In the genomic region with DNA sequence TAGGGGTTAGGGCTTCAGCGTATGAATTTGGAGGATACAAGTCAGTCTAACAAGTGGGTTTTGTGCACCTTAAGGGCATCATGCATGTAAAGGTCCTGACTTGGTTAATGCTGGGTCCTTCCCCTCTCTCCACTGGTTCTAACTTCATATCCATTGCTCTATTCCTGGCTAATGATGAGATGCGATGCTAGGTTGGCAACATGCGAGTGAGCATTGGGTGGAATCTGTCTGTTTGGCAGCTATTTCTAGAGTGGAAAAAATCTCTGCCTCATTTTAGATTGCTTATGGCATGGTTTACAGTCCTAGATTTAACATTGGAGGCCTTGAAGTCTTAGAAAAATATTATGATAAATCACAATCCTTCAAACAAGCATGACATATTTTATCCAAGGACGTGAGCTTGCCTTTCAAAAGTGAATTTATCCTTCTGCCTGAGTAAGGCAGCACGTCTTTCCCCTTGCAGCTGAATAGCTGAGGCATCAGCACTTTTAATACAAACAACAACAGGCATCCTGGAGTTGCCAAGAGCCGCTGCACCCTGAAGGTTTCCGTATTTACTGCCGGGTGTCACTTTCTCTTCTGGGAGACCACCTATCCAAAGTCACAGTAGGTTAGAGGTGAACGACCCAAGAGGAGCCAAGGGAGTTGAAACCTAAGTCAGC, we compare ENCODE assay signal across 13 cellular contexts.
"Had no signal": no experiment of that assay in that cellular context is flagged by ENCODE, and none has a peak within 500 bp of the region (broad histone marks: within the 10 kb centered on the region; RNA-seq: fewer than 3 reads in every experiment).

No MANE protein-coding gene starts in this region.

- H3K36me3 ChIP-seq: breast epithelium, stomach, tibial nerve, vagina had no signal

- ATAC-seq: effector memory CD8-positive, alpha-beta T cell; left lobe of liver; T-helper 17 cell had no signal

- H3K4me3 ChIP-seq: breast epithelium, stomach, tibial nerve, vagina had no signal

- H3K4me1 ChIP-seq: breast epithelium, tibial nerve, vagina had no signal

- H3K9me3 ChIP-seq: breast epithelium, stomach, tibial nerve, vagina had no signal

- DNase-seq: activated CD4-positive, alpha-beta T cell treated with anti-CD3 and anti-CD28 coated beads, Interleukin-2, amount 10 ng/mL, durations not matched to agents 24 days and 14 days; activated naive CD4-positive, alpha-beta T cell treated with anti-CD3 and anti-CD28 coated beads, Interleukin-2, amount 50 U/mL, for 16 hours; activated T-cell treated with anti-CD3 and anti-CD28 coated beads for 4 hours; effector memory CD8-positive, alpha-beta T cell; nephron progenitor cell; stimulated activated CD4-positive, alpha-beta T cell treated with anti-CD3 and anti-CD28 coated beads, Interleukin-15, amount 100 ng/mL, for 24 hours; stomach; T-helper 17 cell had no signal

- H3K27me3 ChIP-seq: breast epithelium, stomach, tibial nerve, vagina had no signal

- H3K27ac ChIP-seq: breast epithelium, epithelial cell of prostate, tibial nerve, vagina had no signal
